In the genomic region with DNA sequence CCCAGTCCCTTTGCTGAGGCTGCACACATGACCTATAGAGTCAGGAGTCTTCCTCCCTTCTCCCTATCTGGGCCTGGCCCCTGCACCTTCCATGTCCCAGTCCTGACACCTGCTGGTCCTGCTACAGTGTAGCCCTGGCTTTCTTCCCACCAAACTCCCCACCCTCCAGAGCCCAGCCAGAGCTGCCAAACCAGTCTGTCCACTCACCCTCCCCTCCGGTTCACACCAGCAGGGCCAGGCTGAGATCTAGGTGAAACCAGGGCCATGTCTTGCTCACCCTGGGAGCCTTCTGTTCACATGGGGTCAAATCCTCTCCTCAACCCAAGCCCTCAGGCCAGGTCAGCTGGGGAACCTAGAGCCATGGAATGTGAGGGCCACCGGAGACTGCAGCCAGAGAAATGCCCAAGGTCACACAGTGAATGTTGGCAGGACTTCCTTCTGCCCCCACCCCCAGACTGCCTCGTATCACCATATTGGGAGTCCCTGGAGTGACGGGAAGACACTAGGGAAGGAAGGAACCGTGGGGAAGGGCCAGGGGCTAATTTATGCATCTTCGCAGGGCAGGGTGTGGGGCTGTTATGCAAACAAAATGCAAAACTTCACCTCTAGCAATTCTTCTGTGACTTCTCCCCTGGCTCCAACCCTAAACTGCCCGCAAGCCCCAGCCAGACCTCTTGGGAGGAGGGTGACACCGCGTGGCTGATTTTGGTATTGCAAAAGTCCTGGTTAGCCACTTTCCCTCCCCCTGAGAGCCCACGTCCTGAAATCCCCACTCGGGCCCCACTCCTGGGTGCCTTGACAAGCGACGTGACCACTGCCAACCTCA, we compare ENCODE assay signal across 1 cellular context.
TF ChIP-seq lines count a peak whose summit lies in the region.

No MANE protein-coding gene starts in this region.

TF ChIP-seq in GM23338, 12 proteins besides CTCF, POLR2A, EP300 and RAD21 (continued from another document):
- TF ChIP-seq, protein P1, sequence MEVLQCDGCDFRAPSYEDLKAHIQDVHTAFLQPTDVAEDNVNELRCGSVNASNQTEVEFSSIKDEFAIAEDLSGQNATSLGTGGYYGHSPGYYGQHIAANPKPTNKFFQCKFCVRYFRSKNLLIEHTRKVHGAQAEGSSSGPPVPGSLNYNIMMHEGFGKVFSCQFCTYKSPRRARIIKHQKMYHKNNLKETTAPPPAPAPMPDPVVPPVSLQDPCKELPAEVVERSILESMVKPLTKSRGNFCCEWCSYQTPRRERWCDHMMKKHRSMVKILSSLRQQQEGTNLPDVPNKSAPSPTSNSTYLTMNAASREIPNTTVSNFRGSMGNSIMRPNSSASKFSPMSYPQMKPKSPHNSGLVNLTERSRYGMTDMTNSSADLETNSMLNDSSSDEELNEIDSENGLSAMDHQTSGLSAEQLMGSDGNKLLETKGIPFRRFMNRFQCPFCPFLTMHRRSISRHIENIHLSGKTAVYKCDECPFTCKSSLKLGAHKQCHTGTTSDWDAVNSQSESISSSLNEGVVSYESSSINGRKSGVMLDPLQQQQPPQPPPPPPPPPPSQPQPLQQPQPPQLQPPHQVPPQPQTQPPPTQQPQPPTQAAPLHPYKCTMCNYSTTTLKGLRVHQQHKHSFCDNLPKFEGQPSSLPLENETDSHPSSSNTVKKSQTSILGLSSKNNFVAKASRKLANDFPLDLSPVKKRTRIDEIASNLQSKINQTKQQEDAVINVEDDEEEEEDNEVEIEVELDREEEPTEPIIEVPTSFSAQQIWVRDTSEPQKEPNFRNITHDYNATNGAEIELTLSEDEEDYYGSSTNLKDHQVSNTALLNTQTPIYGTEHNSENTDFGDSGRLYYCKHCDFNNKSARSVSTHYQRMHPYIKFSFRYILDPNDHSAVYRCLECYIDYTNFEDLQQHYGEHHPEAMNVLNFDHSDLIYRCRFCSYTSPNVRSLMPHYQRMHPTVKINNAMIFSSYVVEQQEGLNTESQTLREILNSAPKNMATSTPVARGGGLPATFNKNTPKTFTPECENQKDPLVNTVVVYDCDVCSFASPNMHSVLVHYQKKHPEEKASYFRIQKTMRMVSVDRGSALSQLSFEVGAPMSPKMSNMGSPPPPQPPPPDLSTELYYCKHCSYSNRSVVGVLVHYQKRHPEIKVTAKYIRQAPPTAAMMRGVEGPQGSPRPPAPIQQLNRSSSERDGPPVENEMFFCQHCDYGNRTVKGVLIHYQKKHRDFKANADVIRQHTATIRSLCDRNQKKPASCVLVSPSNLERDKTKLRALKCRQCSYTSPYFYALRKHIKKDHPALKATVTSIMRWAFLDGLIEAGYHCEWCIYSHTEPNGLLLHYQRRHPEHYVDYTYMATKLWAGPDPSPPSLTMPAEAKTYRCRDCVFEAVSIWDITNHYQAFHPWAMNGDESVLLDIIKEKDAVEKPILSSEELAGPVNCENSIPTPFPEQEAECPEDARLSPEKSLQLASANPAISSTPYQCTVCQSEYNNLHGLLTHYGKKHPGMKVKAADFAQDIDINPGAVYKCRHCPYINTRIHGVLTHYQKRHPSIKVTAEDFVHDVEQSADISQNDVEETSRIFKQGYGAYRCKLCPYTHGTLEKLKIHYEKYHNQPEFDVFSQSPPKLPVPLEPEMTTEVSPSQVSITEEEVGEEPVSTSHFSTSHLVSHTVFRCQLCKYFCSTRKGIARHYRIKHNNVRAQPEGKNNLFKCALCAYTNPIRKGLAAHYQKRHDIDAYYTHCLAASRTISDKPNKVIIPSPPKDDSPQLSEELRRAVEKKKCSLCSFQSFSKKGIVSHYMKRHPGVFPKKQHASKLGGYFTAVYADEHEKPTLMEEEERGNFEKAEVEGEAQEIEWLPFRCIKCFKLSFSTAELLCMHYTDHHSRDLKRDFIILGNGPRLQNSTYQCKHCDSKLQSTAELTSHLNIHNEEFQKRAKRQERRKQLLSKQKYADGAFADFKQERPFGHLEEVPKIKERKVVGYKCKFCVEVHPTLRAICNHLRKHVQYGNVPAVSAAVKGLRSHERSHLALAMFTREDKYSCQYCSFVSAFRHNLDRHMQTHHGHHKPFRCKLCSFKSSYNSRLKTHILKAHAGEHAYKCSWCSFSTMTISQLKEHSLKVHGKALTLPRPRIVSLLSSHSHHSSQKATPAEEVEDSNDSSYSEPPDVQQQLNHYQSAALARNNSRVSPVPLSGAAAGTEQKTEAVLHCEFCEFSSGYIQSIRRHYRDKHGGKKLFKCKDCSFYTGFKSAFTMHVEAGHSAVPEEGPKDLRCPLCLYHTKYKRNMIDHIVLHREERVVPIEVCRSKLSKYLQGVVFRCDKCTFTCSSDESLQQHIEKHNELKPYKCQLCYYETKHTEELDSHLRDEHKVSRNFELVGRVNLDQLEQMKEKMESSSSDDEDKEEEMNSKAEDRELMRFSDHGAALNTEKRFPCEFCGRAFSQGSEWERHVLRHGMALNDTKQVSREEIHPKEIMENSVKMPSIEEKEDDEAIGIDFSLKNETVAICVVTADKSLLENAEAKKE (CRISPR knock-in tag; IDR thresholded peaks at IDR 0.05), result peak; percentile 44; the same call in 1 of the 2 replicates
- TF ChIP-seq ZNF331 (CRISPR knock-in tag; IDR thresholded peaks at IDR 0.05; ENCODE audit: low read depth) (0 out of 2 replicates have a peak, but pooled peaks have one; percentile 25), CREB1 (CRISPR knock-in tag; IDR thresholded peaks at IDR 0.05; ENCODE audit: low read depth) (0 out of 2 replicates have a peak, but pooled peaks have one; percentile 3), NANOG (IDR thresholded peaks at IDR 0.05; ENCODE audit: borderline replicate concordance) (no peak), JUNB (IDR thresholded peaks at IDR 0.05; ENCODE audit: unreplicated experiment) (no peak), STAT1 (IDR thresholded peaks at IDR 0.05; ENCODE audit: unreplicated experiment) (no peak)
- TF ChIP-seq, protein P2, sequence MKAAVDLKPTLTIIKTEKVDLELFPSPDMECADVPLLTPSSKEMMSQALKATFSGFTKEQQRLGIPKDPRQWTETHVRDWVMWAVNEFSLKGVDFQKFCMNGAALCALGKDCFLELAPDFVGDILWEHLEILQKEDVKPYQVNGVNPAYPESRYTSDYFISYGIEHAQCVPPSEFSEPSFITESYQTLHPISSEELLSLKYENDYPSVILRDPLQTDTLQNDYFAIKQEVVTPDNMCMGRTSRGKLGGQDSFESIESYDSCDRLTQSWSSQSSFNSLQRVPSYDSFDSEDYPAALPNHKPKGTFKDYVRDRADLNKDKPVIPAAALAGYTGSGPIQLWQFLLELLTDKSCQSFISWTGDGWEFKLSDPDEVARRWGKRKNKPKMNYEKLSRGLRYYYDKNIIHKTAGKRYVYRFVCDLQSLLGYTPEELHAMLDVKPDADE (IDR thresholded peaks at IDR 0.05), result no peak
